Comparison of ENCODE assay signal across 15 cellular contexts in genomic region chr1:165737196-165737595, GRCh38.
"Had no signal": no experiment of that assay in that cellular context is flagged by ENCODE, and none has a peak within 500 bp of the region (broad histone marks: within the 10 kb centered on the region; RNA-seq: fewer than 3 reads in every experiment).

No MANE protein-coding gene starts in this region.

- H3K27ac ChIP-seq: breast epithelium, upper lobe of left lung, VCaP had no signal

- H3K4me1 ChIP-seq: breast epithelium, upper lobe of left lung had no signal

- H3K4me3 ChIP-seq: breast epithelium, upper lobe of left lung had no signal

- H3K27me3 Mint-ChIP-seq: activated CD4-positive, alpha-beta memory T cell treated with anti-CD3 and anti-CD28 coated beads for 36 hours; activated naive CD8-positive, alpha-beta T cell; memory B cell; stimulated activated naive CD8-positive, alpha-beta T cell treated with anti-CD3 and anti-CD28 coated beads, Interleukin-15, Interleukin-2, amounts not matched to agents 100 ng/mL and 50 ng/mL, for 24 hours; T-cell had no signal

- DNase-seq: activated CD4-positive, alpha-beta memory T cell treated with anti-CD3 and anti-CD28 coated beads for 36 hours; activated effector memory CD4-positive, alpha-beta T cell treated with anti-CD3 and anti-CD28 coated beads, Interleukin-2, amount 50 U/mL, for 16 hours; activated T-cell treated with anti-CD3 and anti-CD28 coated beads, Interleukin-2, amount 50 U/mL, for 4 hours; glutamatergic neuron; nephron progenitor cell; stimulated activated CD4-positive, alpha-beta T cell treated with anti-CD3 and anti-CD28 coated beads, Interleukin-4, amount 100 ng/mL, for 1 hour; stimulated activated CD8-positive, alpha-beta memory T cell treated with anti-CD3 and anti-CD28 coated beads, Interleukin-4, amount 100 ng/mL, for 48 hours; T-cell; T1000; upper lobe of left lung had no signal

- ATAC-seq: activated T-cell treated with anti-CD3 and anti-CD28 coated beads, Interleukin-2, amount 50 U/mL, for 4 hours; T-cell had no signal

- H3K27me3 ChIP-seq: breast epithelium, upper lobe of left lung had no signal

- H3K27ac Mint-ChIP-seq: activated CD4-positive, alpha-beta memory T cell treated with anti-CD3 and anti-CD28 coated beads for 36 hours; stimulated activated naive CD8-positive, alpha-beta T cell treated with anti-CD3 and anti-CD28 coated beads, Interleukin-15, Interleukin-2, amounts not matched to agents 100 ng/mL and 50 ng/mL, for 24 hours had no signal

- H3K9me3 Mint-ChIP-seq: activated CD4-positive, alpha-beta memory T cell treated with anti-CD3 and anti-CD28 coated beads for 36 hours; activated T-cell treated with anti-CD3 and anti-CD28 coated beads, Interleukin-2, amount 50 U/mL, for 4 hours; memory B cell; nephron progenitor cell; stimulated activated naive CD8-positive, alpha-beta T cell treated with anti-CD3 and anti-CD28 coated beads, Interleukin-15, Interleukin-2, amounts not matched to agents 100 ng/mL and 50 ng/mL, for 24 hours; T-cell had no signal

- H3K9me3 ChIP-seq: breast epithelium, upper lobe of left lung had no signal

- H3K4me3 Mint-ChIP-seq: activated CD4-positive, alpha-beta memory T cell treated with anti-CD3 and anti-CD28 coated beads for 36 hours; activated naive CD8-positive, alpha-beta T cell; activated T-cell treated with anti-CD3 and anti-CD28 coated beads, Interleukin-2, amount 50 U/mL, for 4 hours; nephron progenitor cell; stimulated activated naive CD8-positive, alpha-beta T cell treated with anti-CD3 and anti-CD28 coated beads, Interleukin-15, Interleukin-2, amounts not matched to agents 100 ng/mL and 50 ng/mL, for 24 hours; T-cell had no signal
